Comparison of ENCODE assay signal across 16 cellular contexts in the genomic region with DNA sequence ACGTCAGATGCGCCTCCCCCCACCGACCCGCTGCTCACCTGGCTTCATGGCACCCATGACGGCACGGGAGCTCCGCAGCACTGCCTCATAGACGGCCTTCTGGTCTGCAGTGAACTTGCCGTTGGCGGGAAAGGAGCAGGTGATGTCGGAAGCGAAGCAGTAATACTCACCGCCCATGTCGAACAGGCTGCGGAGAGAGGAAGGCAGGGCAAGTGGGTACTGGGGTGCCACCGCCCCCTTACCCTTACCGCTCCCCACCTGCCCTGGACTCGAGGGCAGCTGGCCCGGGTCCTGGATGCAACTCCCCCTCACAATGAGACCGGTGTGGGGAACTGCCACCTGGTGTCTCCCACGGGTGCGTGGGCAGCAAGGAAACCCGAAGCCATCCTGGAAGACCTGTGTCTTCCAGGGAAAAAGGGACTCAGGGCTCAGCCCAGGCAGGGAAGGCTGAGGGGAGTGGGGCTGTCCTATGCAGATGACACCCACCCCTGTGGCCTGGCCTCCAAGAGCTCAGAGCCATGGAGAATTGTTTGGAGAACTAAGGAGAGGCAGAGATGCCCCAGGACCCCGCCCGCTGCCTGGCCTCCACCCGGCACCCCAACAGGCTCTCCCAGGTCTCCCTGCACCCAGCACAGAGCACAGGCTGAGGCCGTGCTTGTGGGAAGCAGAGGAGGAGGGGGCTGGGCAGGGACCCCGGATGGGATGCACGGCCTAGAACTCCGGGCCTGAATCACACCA. TPM values are rescaled to one million over a fixed set of nuclear protein-coding genes. Genes with fewer than 3 reads are reported as not detected.
DNase-seq lines count a peak whose midpoint lies in the region; ATAC-seq and TF ChIP-seq lines count a peak whose summit lies in the region.
"Had no signal": no experiment of that assay in that cellular context is flagged by ENCODE, and none has a peak within 500 bp of the region (broad histone marks: within the 10 kb centered on the region; RNA-seq: fewer than 3 reads in every experiment).

No MANE protein-coding gene starts in this region.

- TF ChIP-seq CTCF in glutamatergic neuron (IDR thresholded peaks at IDR 0.05; ENCODE audit: partially characterized antibody, unreplicated experiment) (no peak), tibial artery (IDR thresholded peaks at IDR 0.05) (no peak), gastroesophageal sphincter (IDR thresholded peaks at IDR 0.05) (no peak)

- TF ChIP-seq POLR2A in gastroesophageal sphincter (IDR thresholded peaks at IDR 0.05) = no peak

- peak overlapping the region; percentile 62 for H3K27ac Mint-ChIP-seq in glutamatergic neuron (ENCODE audit: unreplicated experiment)

- peaks cover 4% of the 10 kb centered on the region for H3K9me3 Mint-ChIP-seq in glutamatergic neuron (ENCODE audit: unreplicated experiment)

- H3K4me1 ChIP-seq in tibial artery = peaks cover 0 to 12% (median 8%) of the 10 kb centered on the region in 4 donors
- peaks cover 0 to 40% (median 3%) of the 10 kb centered on the region in 3 donors for H3K4me1 ChIP-seq in gastroesophageal sphincter

- WGBS in gastroesophageal sphincter (ENCODE audit: low coverage in 1 of 2), 2 donors = 79 to 83% methylated on average over 1 to 7 of the region's 30 CpGs

- H3K4me3 Mint-ChIP-seq in glutamatergic neuron (ENCODE audit: unreplicated experiment) = no peak overlapping the region

- H3K9me3 ChIP-seq in tibial artery = no peaks in the 10 kb centered on the region
- H3K9me3 ChIP-seq in gastroesophageal sphincter = no peaks in the 10 kb centered on the region
- H3K9me3 ChIP-seq: Peyer's patch had no signal

- H3K27ac ChIP-seq in tibial artery = no peak overlapping the region
- no peak overlapping the region for H3K27ac ChIP-seq in gastroesophageal sphincter
- H3K27ac ChIP-seq: C4-2B, KMS-11, Peyer's patch had no signal

- H3K4me1 Mint-ChIP-seq in glutamatergic neuron (ENCODE audit: low read depth, unreplicated experiment) = peaks cover 11% of the 10 kb centered on the region

- peak; percentile 7 for DNase-seq in activated naive CD4-positive, alpha-beta T cell treated with anti-CD3 and anti-CD28 coated beads, Interleukin-2, amount 50 U/mL, for 16 hours
- DNase-seq in activated naive CD4-positive, alpha-beta T cell treated with Interleukin-2 at 50 U/mL for 16 hours = no peak
- DNase-seq in glutamatergic neuron (peak; percentile 18), mesenteric fat pad (ENCODE audit: low spot score) (peak; percentile 84), tibial artery (peak; percentile 19 to 50), NCI-H524 (lab: John Stamatoyannopoulos, UW) (no peak), COR-L47 (lab: John Stamatoyannopoulos, UW) (no peak)
- DNase-seq: MM.1S, NCI-H1105, NCI-H1694 treated with DMSO at 0.1 percent for 48 hours, NCI-H2171 treated with DMSO at 0.1 percent for 48 hours, SIG-M5 had no signal

- H3K36me3 Mint-ChIP-seq in glutamatergic neuron (ENCODE audit: unreplicated experiment) = no peaks in the 10 kb centered on the region

- H3K27me3 Mint-ChIP-seq in glutamatergic neuron (ENCODE audit: unreplicated experiment) = peaks cover 3% of the 10 kb centered on the region

- H3K4me3 ChIP-seq in tibial artery = no peak overlapping the region
- no peak overlapping the region for H3K4me3 ChIP-seq in gastroesophageal sphincter
- H3K4me3 ChIP-seq: Peyer's patch had no signal

- intact Hi-C loops in tibial artery (cut with DNase I; ENCODE audit: low total_unique reads) = loop anchor here (10.0 kb wide), 1 partner anchor 97 kb away; the partner anchor contains the start of gene CEBPA

- TF ChIP-seq EP300 in gastroesophageal sphincter (IDR thresholded peaks at IDR 0.05) = no peak

- H3K36me3 ChIP-seq in tibial artery (peaks cover 0 to 22% (median 0%) of the 10 kb centered on the region in 3 donors), gastroesophageal sphincter (peaks cover 0 to 41% of the 10 kb centered on the region in 2 donors)

- H3K27me3 ChIP-seq in tibial artery = no peaks in the 10 kb centered on the region
- no peaks in the 10 kb centered on the region for H3K27me3 ChIP-seq in gastroesophageal sphincter
- H3K27me3 ChIP-seq: Peyer's patch had no signal

- no peak for ATAC-seq in gastroesophageal sphincter

RNA-seq across cellular contexts. Expression of gene CEBPG, which starts 28.3 kb away (rescaled TPM):
- 75.1 TPM for total RNA-seq in glutamatergic neuron (ENCODE audit: unreplicated experiment)
- total RNA-seq in mesenteric fat pad = 33.0 TPM
- total RNA-seq in gastroesophageal sphincter = 10 to 100 TPM; 23.8 to 34.9 (median 26.2) TPM

Comparison
In these comparisons a context has a peak if more than half of its experiments do, and no peak if none do; other contexts are left out.
1. DNase-seq: peak in activated naive CD4-positive, alpha-beta T cell treated with anti-CD3 and anti-CD28 coated beads, Interleukin-2, amount 50 U/mL, for 16 hours (single experiment), glutamatergic neuron (single experiment), mesenteric fat pad (single experiment) and tibial artery (2 of 2); none in activated naive CD4-positive, alpha-beta T cell treated with Interleukin-2 at 50 U/mL for 16 hours (single experiment), NCI-H524 (0 of 2) and COR-L47 (single experiment).